In the genomic region with DNA sequence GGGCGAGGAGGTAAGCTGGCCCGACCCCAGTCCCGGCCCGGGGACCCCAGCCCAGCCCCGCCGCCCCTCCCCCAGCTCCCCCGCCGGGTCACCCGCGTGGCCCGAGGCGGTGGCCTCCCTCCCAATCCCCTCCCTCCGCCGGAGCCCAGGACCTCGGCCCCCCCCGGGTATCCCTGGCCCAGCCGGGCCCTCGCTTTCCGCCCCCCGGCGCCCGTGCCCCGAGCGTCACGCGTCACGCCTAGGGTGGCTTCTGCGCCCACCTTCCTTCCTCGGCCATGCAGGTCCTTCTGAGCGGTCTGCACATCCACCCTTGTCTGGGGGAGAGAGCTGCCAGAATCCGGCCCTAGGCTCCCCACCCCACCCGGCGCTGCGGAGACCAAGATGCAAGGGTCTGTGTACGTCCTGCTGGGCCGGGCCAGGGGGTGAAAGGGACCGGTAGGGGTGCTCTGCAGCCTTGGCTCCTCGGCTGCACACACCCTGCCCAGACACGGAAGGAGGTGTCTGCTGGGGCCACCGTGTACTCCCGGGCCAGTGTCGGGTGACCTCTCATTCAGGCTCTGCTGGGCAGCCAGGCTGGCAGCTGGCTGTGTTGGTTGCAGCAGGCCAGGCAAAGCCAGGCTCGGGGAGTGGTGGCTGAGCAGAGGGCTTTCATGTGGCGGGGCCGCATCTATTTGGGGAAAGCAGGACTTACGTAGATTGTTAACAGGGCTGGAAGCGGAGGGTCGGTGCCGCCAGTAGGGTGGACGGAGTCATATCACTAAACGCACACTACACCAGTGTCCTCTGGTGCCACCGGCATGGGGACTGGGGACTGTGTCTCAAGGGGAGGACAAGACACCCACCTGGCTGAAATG, we compare ENCODE assay signal across 9 cellular contexts. TPM values are rescaled to one million over a fixed set of nuclear protein-coding genes. Genes with fewer than 3 reads are reported as not detected.
DNase-seq lines count a peak whose midpoint lies in the region; ATAC-seq and TF ChIP-seq lines count a peak whose summit lies in the region.
"Had no signal": no experiment of that assay in that cellular context is flagged by ENCODE, and none has a peak within 500 bp of the region (broad histone marks: within the 10 kb centered on the region; RNA-seq: fewer than 3 reads in every experiment).

No MANE protein-coding gene starts in this region.

- ATAC-seq in T-cell (replicated peaks in 1 of 4): peak in 1 of 4 experiments; percentile 10
- ATAC-seq in HG02885 (IDR thresholded peaks at IDR 0.05; ENCODE audit: poor library complexity, unreplicated experiment): no peak

- H3K36me3 ChIP-seq in left ventricle myocardium inferior: no peaks in the 10 kb centered on the region
- H3K36me3 ChIP-seq in skeletal muscle satellite cell (ENCODE audit: insufficient read depth, low read length): no peaks in the 10 kb centered on the region

- intact Hi-C loops in left ventricle myocardium inferior (cut with micrococcal nuclease): no loop called here

- H3K9ac ChIP-seq in skeletal muscle satellite cell (ENCODE audit: low read depth, low read length): no peak overlapping the region

- peak overlapping the region; percentile 28 for H3K4me2 ChIP-seq in skeletal muscle satellite cell (ENCODE audit: low read length)

- H3K4me3 ChIP-seq in left ventricle myocardium inferior: peak overlapping the region; percentile 66
- H3K4me3 ChIP-seq in skeletal muscle satellite cell (ENCODE audit: low read length): no peak overlapping the region

- CTCF ChIA-PET in T-cell (lab: Charles Lee): no interaction called here

- no peaks in the 10 kb centered on the region for H3K36me3 Mint-ChIP-seq in T-cell

- H3K27me3 ChIP-seq in left ventricle myocardium inferior (ENCODE audit: low read depth) (peaks cover 75% of the 10 kb centered on the region), skeletal muscle satellite cell (ENCODE audit: control insufficient read depth, insufficient read depth, low read length) (peaks cover 48% of the 10 kb centered on the region)

- H3K4me1 ChIP-seq in left ventricle myocardium inferior (peaks cover 22% of the 10 kb centered on the region), skeletal muscle satellite cell (ENCODE audit: control insufficient read depth, insufficient read depth, low read length) (no peaks in the 10 kb centered on the region)

- TF ChIP-seq CTCF in left ventricle myocardium inferior (IDR thresholded peaks at IDR 0.05; ENCODE audit: borderline replicate concordance): no peak

- H3K4me1 Mint-ChIP-seq in T-cell: peaks cover 11 to 18% (median 14%) of the 10 kb centered on the region in 3 donors

- H3K27me3 Mint-ChIP-seq in T-cell: peaks cover 37 to 55% of the 10 kb centered on the region in 2 donors

- POLR2A ChIA-PET in T-cell (lab: Charles Lee): interaction anchor here in 1 of 2 donors (0.6 kb wide), 1 partner anchor 169 kb away, joined by 3 read pairs; no protein-coding TSS in a partner anchor

- DNase-seq in NCI-H1417 (lab: John Stamatoyannopoulos, UW): peak in 2 of 3 experiments; percentile 45 to 49
- DNase-seq in NCI-H1417 treated with DMSO at 0.1 percent for 48 hours (lab: John Stamatoyannopoulos, UW): no peak
- DNase-seq in T-cell: peak in 1 of 34 experiments; percentile 12
- no peak for DNase-seq in left ventricle myocardium inferior
- DNase-seq in Kasumi-1 (lab: John Stamatoyannopoulos, UW): no peak
- DNase-seq in RPMI8226: no peak
- DNase-seq: activated CD4-positive, alpha-beta T cell treated with anti-CD3 and anti-CD28 coated beads for 1 hour had no signal

- no peak overlapping the region for H3K27ac Mint-ChIP-seq in T-cell

- H3K9me3 Mint-ChIP-seq in T-cell: no peaks in the 10 kb centered on the region

- H3K9me3 ChIP-seq in left ventricle myocardium inferior (replicated peaks) (no peaks in the 10 kb centered on the region), skeletal muscle satellite cell (replicated peaks; ENCODE audit: low read length) (no peaks in the 10 kb centered on the region)

- H3K27ac ChIP-seq in left ventricle myocardium inferior (replicated peaks): no peak overlapping the region

- peak overlapping the region; percentile 61 to 70 (median 64) for H3K4me3 Mint-ChIP-seq in T-cell

RNA-seq across cellular contexts. Expression of gene RAB11FIP4, which starts 0.8 kb away (rescaled TPM):
- total RNA-seq in T-cell: 10 to 100 TPM; 45.6 to 72.6 (median 50.1) TPM
- 8.3 TPM for total RNA-seq in left ventricle myocardium inferior
- under 0.01 TPM in 2 replicates for total RNA-seq in skeletal muscle satellite cell (2012; rRNA removed)

Comparison
In these comparisons a context has a peak if more than half of its experiments do, and no peak if none do; other contexts are left out.
1. DNase-seq: peak in NCI-H1417 (2 of 3); none in NCI-H1417 treated with DMSO at 0.1 percent for 48 hours (single experiment), left ventricle myocardium inferior (single experiment), Kasumi-1 (0 of 2) and RPMI8226 (single experiment).